1 cellular context compared by ENCODE assay signal in the genomic region with DNA sequence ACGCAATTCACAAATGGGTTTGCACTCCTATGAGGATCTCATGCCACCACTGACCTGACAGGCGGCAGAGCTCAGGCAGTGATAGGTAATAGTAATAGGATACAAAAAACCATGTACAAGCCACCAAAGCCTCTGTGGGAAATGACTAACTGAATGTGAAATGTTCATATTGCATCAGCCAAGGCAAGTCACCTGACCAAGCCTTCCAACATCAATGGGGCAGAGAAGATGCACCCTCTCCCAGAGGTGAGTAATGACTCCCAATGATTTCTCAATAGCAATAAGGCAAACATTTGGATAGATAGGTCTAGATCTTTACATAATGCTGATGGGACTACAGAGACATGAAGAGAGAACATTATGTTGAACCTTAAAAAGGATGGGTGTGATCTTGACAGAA.
TF ChIP-seq lines count a peak whose summit lies in the region.

No MANE protein-coding gene starts in this region.

TF ChIP-seq in IMR-90, 13 proteins besides CTCF, POLR2A, EP300 and RAD21 (continued from another document):
- TF ChIP-seq, protein P1, sequence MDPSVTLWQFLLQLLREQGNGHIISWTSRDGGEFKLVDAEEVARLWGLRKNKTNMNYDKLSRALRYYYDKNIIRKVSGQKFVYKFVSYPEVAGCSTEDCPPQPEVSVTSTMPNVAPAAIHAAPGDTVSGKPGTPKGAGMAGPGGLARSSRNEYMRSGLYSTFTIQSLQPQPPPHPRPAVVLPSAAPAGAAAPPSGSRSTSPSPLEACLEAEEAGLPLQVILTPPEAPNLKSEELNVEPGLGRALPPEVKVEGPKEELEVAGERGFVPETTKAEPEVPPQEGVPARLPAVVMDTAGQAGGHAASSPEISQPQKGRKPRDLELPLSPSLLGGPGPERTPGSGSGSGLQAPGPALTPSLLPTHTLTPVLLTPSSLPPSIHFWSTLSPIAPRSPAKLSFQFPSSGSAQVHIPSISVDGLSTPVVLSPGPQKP (IDR thresholded peaks at IDR 0.05; ENCODE audit: borderline replicate concordance, low read depth, low read length): no peak
